Comparison of ENCODE assay signal across 1 cellular context in genomic region chr1:26959722-26960624, GRCh38.
TF ChIP-seq lines count a peak whose summit lies in the region.

KDF1 (minus strand) TSS chr1:26960468; CDS start chr1:26952380, 8,088 bp downstream.

TF ChIP-seq in HepG2, 621 proteins besides CTCF, POLR2A, EP300 and RAD21 (continued from another document and continues in another):
- TF ChIP-seq ZBTB43 (CRISPR knock-in tag; conservative IDR thresholded peaks at IDR 0.05) (no peak), KDM2A (CRISPR knock-in tag; IDR thresholded peaks at IDR 0.05; ENCODE audit: borderline replicate concordance, low read depth) (peak; percentile 63), ZNF614 (CRISPR knock-in tag; IDR thresholded peaks at IDR 0.05; ENCODE audit: borderline replicate concordance) (no peak), RFXANK (CRISPR knock-in tag; IDR thresholded peaks at IDR 0.05) (no peak), PCBP2 (optimal IDR thresholded peaks at IDR 0.05; ENCODE audit: low read depth, low read length, poor library complexity, severe bottlenecking) (no peak), ATF6 (CRISPR knock-in tag; conservative IDR thresholded peaks at IDR 0.05) (no peak), ZNF687 (CRISPR knock-in tag; IDR thresholded peaks at IDR 0.05) (peak; percentile 88), AGO1 (IDR thresholded peaks at IDR 0.05; ENCODE audit: low read depth, low read length, poor library complexity, severe bottlenecking) (no peak), ZNF605 (CRISPR knock-in tag; IDR thresholded peaks at IDR 0.05) (no peak), ZBTB26 (CRISPR knock-in tag; IDR thresholded peaks at IDR 0.05; ENCODE audit: borderline replicate concordance) (no peak), FOXO4 (CRISPR knock-in tag; conservative IDR thresholded peaks at IDR 0.05) (no peak), HDAC1 (CRISPR knock-in tag; IDR thresholded peaks at IDR 0.05) (peak; percentile 74), ZNF850 (CRISPR knock-in tag; conservative IDR thresholded peaks at IDR 0.05) (no peak; the same call in 1 of the 2 replicates), ZBTB39 (CRISPR knock-in tag; IDR thresholded peaks at IDR 0.05) (no peak), CEBPB (IDR thresholded peaks at IDR 0.05; ENCODE audit: borderline replicate concordance, low read depth, low read length) (no peak), KAT8 (CRISPR knock-in tag; IDR thresholded peaks at IDR 0.05) (peak; percentile 70), ZNF616 (CRISPR knock-in tag; IDR thresholded peaks at IDR 0.05; ENCODE audit: low read depth) (0 out of 2 replicates have a peak, but pooled peaks have one; percentile 25), AFF4 (CRISPR knock-in tag; IDR thresholded peaks at IDR 0.05) (no peak), PATZ1 (CRISPR knock-in tag; IDR thresholded peaks at IDR 0.05) (0 out of 2 replicates have a peak, but pooled peaks have one; percentile 24), ZNF329 (CRISPR knock-in tag; IDR thresholded peaks at IDR 0.05; ENCODE audit: low read depth) (no peak; the same call in 1 of the 2 replicates), RBAK (CRISPR knock-in tag; IDR thresholded peaks at IDR 0.05) (no peak), ZNF18 (CRISPR knock-in tag; IDR thresholded peaks at IDR 0.05; ENCODE audit: insufficient replicate concordance) (peak; percentile 71), MXD4 (CRISPR knock-in tag; IDR thresholded peaks at IDR 0.05) (no peak; the same call in 1 of the 2 replicates), ZBTB25 (CRISPR knock-in tag; IDR thresholded peaks at IDR 0.05) (no peak), NRL (CRISPR knock-in tag; IDR thresholded peaks at IDR 0.05; ENCODE audit: borderline replicate concordance) (no peak), RAD51 (IDR thresholded peaks at IDR 0.05; ENCODE audit: borderline replicate concordance) (no peak), ZNF800 (CRISPR knock-in tag; IDR thresholded peaks at IDR 0.05) (no peak), MED8 (CRISPR knock-in tag; IDR thresholded peaks at IDR 0.05; ENCODE audit: insufficient replicate concordance) (no peak), STAT5B (CRISPR knock-in tag; IDR thresholded peaks at IDR 0.05) (no peak), GTF3A (CRISPR knock-in tag; conservative IDR thresholded peaks at IDR 0.05) (no peak), DR1 (CRISPR knock-in tag; IDR thresholded peaks at IDR 0.05) (no peak)
